ENCODE assay signal across 9 cellular contexts in the genomic region with DNA sequence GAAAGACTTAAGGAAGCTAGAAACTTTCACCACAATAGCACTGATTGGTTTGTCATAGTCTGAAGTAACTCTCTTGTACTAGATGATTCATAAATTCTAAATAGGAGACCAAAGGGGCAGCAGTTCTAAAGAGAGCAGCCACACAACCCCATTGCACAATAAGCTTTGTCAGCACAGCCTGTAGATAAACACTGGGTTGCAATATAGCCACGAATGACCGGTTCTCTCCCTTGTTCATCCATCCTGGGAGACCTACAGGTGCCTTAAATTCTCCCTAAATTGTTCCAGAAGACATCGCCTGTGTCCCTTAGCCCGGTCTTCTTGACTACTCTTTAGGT.
DNase-seq lines count a peak whose midpoint lies in the region; TF ChIP-seq lines count a peak whose summit lies in the region.
"Had no signal": no experiment of that assay in that cellular context is flagged by ENCODE, and none has a peak within 500 bp of the region (broad histone marks: within the 10 kb centered on the region; RNA-seq: fewer than 3 reads in every experiment).

No MANE protein-coding gene starts in this region.

- no peaks in the 10 kb centered on the region for H3K79me2 ChIP-seq in osteoblast (ENCODE audit: insufficient read depth, low read length)

- no peaks in the 10 kb centered on the region for H3K27me3 ChIP-seq in osteoblast (ENCODE audit: insufficient read depth, low read length)
- H3K27me3 ChIP-seq: tibial nerve had no signal

- no peak for TF ChIP-seq CTCF in choroid plexus epithelial cell (conservative IDR thresholded peaks at IDR 0.05; ENCODE audit: low read depth, low read length)
- TF ChIP-seq CTCF in osteoblast (IDR thresholded peaks at IDR 0.05; ENCODE audit: extremely low read depth, low read depth, low read length), result no peak

- H3K9me3 Mint-ChIP-seq in activated CD4-positive, alpha-beta T cell treated with anti-CD3 and anti-CD28 coated beads, Interleukin-2, amount 10 ng/mL, durations not matched to agents 24 days and 14 days, result no peaks in the 10 kb centered on the region

- H3K4me1 ChIP-seq in osteoblast (ENCODE audit: insufficient read depth, low read length), result peaks cover 24% of the 10 kb centered on the region

- no peak overlapping the region for H3K27ac Mint-ChIP-seq in activated CD4-positive, alpha-beta T cell treated with anti-CD3 and anti-CD28 coated beads, Interleukin-2, amount 10 ng/mL, durations not matched to agents 24 days and 14 days

- no peaks in the 10 kb centered on the region for H4K20me1 ChIP-seq in osteoblast (ENCODE audit: insufficient read depth, low read length)

- no peaks in the 10 kb centered on the region for H3K36me3 Mint-ChIP-seq in activated CD4-positive, alpha-beta T cell treated with anti-CD3 and anti-CD28 coated beads, Interleukin-2, amount 10 ng/mL, durations not matched to agents 24 days and 14 days (ENCODE audit: low read depth)

- H3K4me3 Mint-ChIP-seq in activated CD4-positive, alpha-beta T cell treated with anti-CD3 and anti-CD28 coated beads, Interleukin-2, amount 10 ng/mL, durations not matched to agents 24 days and 14 days, result no peak overlapping the region

- intact Hi-C loops in activated CD4-positive, alpha-beta T cell treated with anti-CD3 and anti-CD28 coated beads, Interleukin-2, amount 10 ng/mL, durations not matched to agents 24 days and 14 days (cut with micrococcal nuclease), result loop anchor here (5.0 kb wide), 1 partner anchor 164 kb away; no protein-coding TSS in a partner anchor

- H3K4me1 Mint-ChIP-seq in activated CD4-positive, alpha-beta T cell treated with anti-CD3 and anti-CD28 coated beads, Interleukin-2, amount 10 ng/mL, durations not matched to agents 24 days and 14 days, result peaks cover 5% of the 10 kb centered on the region

- H3K4me3 ChIP-seq in choroid plexus epithelial cell (ENCODE audit: low read depth, low read length) (no peak overlapping the region), osteoblast (ENCODE audit: insufficient read depth, low read length) (no peak overlapping the region)
- H3K4me3 ChIP-seq: tibial nerve had no signal

- peak overlapping the region; percentile 35 for H3K27ac ChIP-seq in osteoblast (ENCODE audit: low read depth, low read length)

- H3K9me3 ChIP-seq in osteoblast (ENCODE audit: low read depth, low read length), result no peaks in the 10 kb centered on the region
- H3K9me3 ChIP-seq: tibial nerve had no signal

- H3K36me3 ChIP-seq in osteoblast (ENCODE audit: insufficient read depth, low read length), result no peaks in the 10 kb centered on the region
- H3K36me3 ChIP-seq: tibial nerve had no signal

- DNase-seq in GM03348 (ENCODE audit: low spot score), result peak; percentile 73
- DNase-seq in NCI-H226, result peak; percentile 91
- peak; percentile 94 for DNase-seq in choroid plexus epithelial cell (ENCODE audit: low read depth)
- DNase-seq in osteoblast (ENCODE audit: insufficient read length, low spot score, missing footprints), result peak; percentile 17
- DNase-seq in stimulated activated CD4-positive, alpha-beta T cell treated with anti-CD3 and anti-CD28 coated beads, Interleukin-2, amount 100 ng/mL, for 48 hours, result no peak
- no peak for DNase-seq in activated CD4-positive, alpha-beta T cell treated with anti-CD3 and anti-CD28 coated beads, Interleukin-2, amount 10 ng/mL, durations not matched to agents 24 days and 14 days
- DNase-seq in NCI-H345 (lab: John Stamatoyannopoulos, UW), result no peak
- no peak for DNase-seq in retina

- no peak overlapping the region for H3K4me2 ChIP-seq in osteoblast (ENCODE audit: insufficient read depth, low read length)

- H3K27me3 Mint-ChIP-seq in activated CD4-positive, alpha-beta T cell treated with anti-CD3 and anti-CD28 coated beads, Interleukin-2, amount 10 ng/mL, durations not matched to agents 24 days and 14 days, result no peaks in the 10 kb centered on the region

- H2AFZ ChIP-seq in osteoblast (ENCODE audit: low read length), result no peak overlapping the region

Comparison
In these comparisons a context has a peak if more than half of its experiments do, and no peak if none do; other contexts are left out.
1. DNase-seq: peak in GM03348 (single experiment), NCI-H226 (single experiment), choroid plexus epithelial cell (single experiment) and osteoblast (single experiment); none in stimulated activated CD4-positive, alpha-beta T cell treated with anti-CD3 and anti-CD28 coated beads, Interleukin-2, amount 100 ng/mL, for 48 hours (0 of 2), activated CD4-positive, alpha-beta T cell treated with anti-CD3 and anti-CD28 coated beads, Interleukin-2, amount 10 ng/mL, durations not matched to agents 24 days and 14 days (single experiment), NCI-H345 (single experiment) and retina (single experiment).